9 cellular contexts compared by ENCODE assay signal in genomic region chr14:99245541-99246511, GRCh38. TPM values are rescaled to one million over a fixed set of nuclear protein-coding genes. Genes with fewer than 3 reads are reported as not detected.
DNase-seq lines count a peak whose midpoint lies in the region; ATAC-seq and TF ChIP-seq lines count a peak whose summit lies in the region.
"Had no signal": no experiment of that assay in that cellular context is flagged by ENCODE, and none has a peak within 500 bp of the region (broad histone marks: within the 10 kb centered on the region; RNA-seq: fewer than 3 reads in every experiment).

No MANE protein-coding gene starts in this region.

- no peak overlapping the region for H3K4ac ChIP-seq in trophoblast cell (ENCODE audit: low read depth, low read length)

- H3K27me3 ChIP-seq in CD8-positive, alpha-beta T cell (ENCODE audit: insufficient read depth, low read length) = no peaks in the 10 kb centered on the region
- no peaks in the 10 kb centered on the region for H3K27me3 ChIP-seq in esophagus (ENCODE audit: control insufficient read depth in 1 of 2, insufficient read depth in 2 of 2, low read length in 2 of 2)
- H3K27me3 ChIP-seq in trophoblast cell (ENCODE audit: insufficient read depth, low read length) = peaks cover 4% of the 10 kb centered on the region

- peak overlapping the region; percentile 72 for H3K18ac ChIP-seq in trophoblast cell (ENCODE audit: low read length)

- H3K4me3 ChIP-seq in CD8-positive, alpha-beta T cell (ENCODE audit: low read depth, low read length) = peak overlapping the region; percentile 38
- H3K4me3 ChIP-seq in esophagus (ENCODE audit: low read depth in 1 of 2, low read length in 2 of 2) (peak overlapping the region; percentile 47 to 48), trophoblast cell (ENCODE audit: low read depth, low read length) (peak overlapping the region; percentile 73)

- H2BK120ac ChIP-seq in trophoblast cell (ENCODE audit: insufficient read depth, low read length, poor library complexity) = peak overlapping the region; percentile 62

- peak overlapping the region; percentile 67 for H2AFZ ChIP-seq in trophoblast cell (ENCODE audit: insufficient read depth, low read length, poor library complexity)

- H3K9me3 ChIP-seq in CD8-positive, alpha-beta T cell (ENCODE audit: low read length) = no peaks in the 10 kb centered on the region
- H3K9me3 ChIP-seq in esophagus (ENCODE audit: control insufficient read depth in 2 of 2, insufficient read depth in 1 of 2, low read depth in 1 of 2, low read length in 1 of 2) (no peaks in the 10 kb centered on the region), trophoblast cell (ENCODE audit: insufficient read depth, low read depth, low read length) (no peaks in the 10 kb centered on the region)

- peak overlapping the region; percentile 52 for H4K12ac ChIP-seq in trophoblast cell (ENCODE audit: low read depth, low read length)

- peaks cover 63% of the 10 kb centered on the region for H3K36me3 Mint-ChIP-seq in CD8-positive, alpha-beta T cell
- peaks cover 3% of the 10 kb centered on the region for H3K36me3 Mint-ChIP-seq in WTC11

- H2BK5ac ChIP-seq in trophoblast cell (ENCODE audit: low read depth, low read length, poor library complexity) = no peak overlapping the region

- no peak overlapping the region for H2AK5ac ChIP-seq in trophoblast cell (ENCODE audit: low read length)

- peaks cover 7% of the 10 kb centered on the region for H3K79me1 ChIP-seq in trophoblast cell (ENCODE audit: low read length)

- no peak overlapping the region for H3K23ac ChIP-seq in trophoblast cell (ENCODE audit: low read length)

- peaks cover 85% of the 10 kb centered on the region for H3K4me1 ChIP-seq in CD8-positive, alpha-beta T cell (ENCODE audit: insufficient read depth, low read length)
- peaks cover 6 to 22% of the 10 kb centered on the region in 2 donors for H3K4me1 ChIP-seq in esophagus (ENCODE audit: control insufficient read depth in 2 of 2, insufficient read depth in 2 of 2, low read length in 1 of 2)
- peaks cover 7 to 11% of the 10 kb centered on the region in 2 experiments for H3K4me1 ChIP-seq in trophoblast cell (ENCODE audit: control insufficient read depth in 1 of 2, insufficient read depth in 2 of 2, low read length in 2 of 2)

- H4K91ac ChIP-seq in trophoblast cell (ENCODE audit: low read depth, low read length) = peak overlapping the region; percentile 57

- H3K27me3 Mint-ChIP-seq in CD8-positive, alpha-beta T cell (ENCODE audit: low read depth) = no peaks in the 10 kb centered on the region
- H3K27me3 Mint-ChIP-seq in WTC11 (ENCODE audit: low read depth) = no peaks in the 10 kb centered on the region

- peaks cover 87% of the 10 kb centered on the region for H3K4me1 Mint-ChIP-seq in CD8-positive, alpha-beta T cell (ENCODE audit: low read depth)
- peaks cover 78% of the 10 kb centered on the region for H3K4me1 Mint-ChIP-seq in WTC11

- H3K9ac ChIP-seq in trophoblast cell (ENCODE audit: low read length) = no peak overlapping the region

- intact Hi-C loops in CD8-positive, alpha-beta T cell (cut with DNase I, micrococcal nuclease) = loop anchor here (2.0 kb wide), 2 partner anchors 15 to 17 kb away; no protein-coding TSS in a partner anchor

- H3K27ac Mint-ChIP-seq in CD8-positive, alpha-beta T cell = peak overlapping the region; percentile 99
- peak overlapping the region; percentile 97 for H3K27ac Mint-ChIP-seq in WTC11

- no peaks in the 10 kb centered on the region for H3K9me3 Mint-ChIP-seq in CD8-positive, alpha-beta T cell
- no peaks in the 10 kb centered on the region for H3K9me3 Mint-ChIP-seq in WTC11

- peaks cover 2% of the 10 kb centered on the region for H3K79me2 ChIP-seq in trophoblast cell (ENCODE audit: control insufficient read depth, insufficient read depth, low read length, poor library complexity)

- no peak for TF ChIP-seq CTCF in CD8-positive, alpha-beta T cell (IDR thresholded peaks at IDR 0.05)
- no peak for TF ChIP-seq CTCF in WTC11 (IDR thresholded peaks at IDR 0.05)

- no peak for ATAC-seq in CD8-positive, alpha-beta T cell
- peak; percentile 69 for ATAC-seq in WTC11
- no peak for ATAC-seq in HG03108 (IDR thresholded peaks at IDR 0.05; ENCODE audit: unreplicated experiment)

- H3K4me2 ChIP-seq in trophoblast cell (ENCODE audit: low read length) = peak overlapping the region; percentile 99

- peak overlapping the region; percentile 15 for H2BK12ac ChIP-seq in trophoblast cell (ENCODE audit: low read length)

- H3K4me3 Mint-ChIP-seq in CD8-positive, alpha-beta T cell = peak overlapping the region; percentile 85
- peak overlapping the region; percentile 73 for H3K4me3 Mint-ChIP-seq in WTC11

- peak overlapping the region; percentile 47 for H4K8ac ChIP-seq in trophoblast cell (ENCODE audit: low read depth, low read length)

- peak overlapping the region; percentile 79 for H3K27ac ChIP-seq in CD8-positive, alpha-beta T cell (ENCODE audit: low read depth, low read length)
- H3K27ac ChIP-seq in esophagus (ENCODE audit: low read depth in 2 of 2, low read length in 1 of 2) (peak overlapping the region; percentile 60 to 80), trophoblast cell (ENCODE audit: low read depth, low read length) (no peak overlapping the region)

- H3K14ac ChIP-seq in trophoblast cell (ENCODE audit: low read length) = peak overlapping the region; percentile 59

- POLR2A ChIA-PET in CD8-positive, alpha-beta T cell (lab: Charles Lee) = interaction anchor here (58.6 to 63.2 kb wide), 2 partner anchors 1 to 28 kb away, joined by 2179 read pairs; partner anchors contain the start of gene BCL11B
- POLR2A ChIA-PET in WTC11 (lab: Charles Lee) = interaction anchor here (0.6 to 2.2 kb wide), 11 partner anchors 8 to 235 kb away, joined by 3 to 10 read pairs (median 6); partner anchors contain the start of genes BCL11B, CCNK and SETD3

- H3K36me3 ChIP-seq in CD8-positive, alpha-beta T cell (ENCODE audit: insufficient read depth, low read length) = peaks cover 13% of the 10 kb centered on the region
- H3K36me3 ChIP-seq in esophagus (ENCODE audit: control insufficient read depth in 2 of 2, insufficient read depth in 2 of 2, low read length in 1 of 2) (peaks cover 0 to under 1% of the 10 kb centered on the region in 2 donors), trophoblast cell (ENCODE audit: control insufficient read depth in 1 of 2, insufficient read depth in 2 of 2, low read length in 2 of 2) (no peaks in the 10 kb centered on the region)

- WGBS in esophagus, 2 donors = 6% methylated on average over 58 to 86 of the region's 86 CpGs
- WGBS in trophoblast cell (ENCODE audit: extremely low coverage, insufficient coverage, insufficient read length) = no CpG with 5 or more reads among the region's 86 CpGs

- DNase-seq in CD8-positive, alpha-beta T cell = peak in 2 of 7 experiments; percentile 45 to 50
- DNase-seq in WTC11 (ENCODE audit: low spot score) = peak; percentile 88
- DNase-seq in trophoblast cell = no peak
- DNase-seq in superior temporal gyrus (ENCODE audit: extremely low spot score) = no peak
- no peak for DNase-seq in activated CD4-positive, alpha-beta T cell treated with anti-CD3 and anti-CD28 coated beads for 1 hour
- DNase-seq in stimulated activated CD4-positive, alpha-beta T cell treated with anti-CD3 and anti-CD28 coated beads, Interleukin-12 subunit alpha, Interleukin-12 subunit beta, amount 100 ng/mL, for 4 hours = no peak
- DNase-seq: DMS53 had no signal

- CTCF ChIA-PET in CD8-positive, alpha-beta T cell (lab: Charles Lee) = interaction anchor here (0.7 to 5.5 kb wide), 10 partner anchors 8 to 57 kb away, joined by 3 to 40 read pairs (median 6); no protein-coding TSS in a partner anchor
- CTCF ChIA-PET in WTC11 (lab: Charles Lee) = interaction anchor here (0.6 to 2.4 kb wide), 11 partner anchors 9 to 344 kb away, joined by 3 to 10 read pairs (median 4); partner anchors contain the start of gene BCL11B

TF ChIP-seq in WTC11, 78 proteins besides CTCF, POLR2A, EP300 and RAD21 (continues in another document):
- TF ChIP-seq ETV6 (CRISPR knock-in tag; IDR thresholded peaks at IDR 0.05) (0 out of 2 replicates have a peak, but pooled peaks have one; percentile 23), CREM (CRISPR knock-in tag; IDR thresholded peaks at IDR 0.05) (peak; percentile 36; the same call in 1 of the 2 replicates), ZNF396 (CRISPR knock-in tag; IDR thresholded peaks at IDR 0.05; ENCODE audit: borderline replicate concordance) (no peak), ZNF232 (CRISPR knock-in tag; IDR thresholded peaks at IDR 0.05) (0 out of 2 replicates have a peak, but pooled peaks have one; percentile 57), SMAD3 (CRISPR knock-in tag; IDR thresholded peaks at IDR 0.05; ENCODE audit: borderline replicate concordance) (0 out of 2 replicates have a peak, but pooled peaks have one; percentile 22), ZNF121 (CRISPR knock-in tag; IDR thresholded peaks at IDR 0.05) (no peak), ATF2 (CRISPR knock-in tag; IDR thresholded peaks at IDR 0.05; ENCODE audit: borderline replicate concordance, low read depth) (no peak), ZNF423 (CRISPR knock-in tag; IDR thresholded peaks at IDR 0.05) (no peak), ESRRA (CRISPR knock-in tag; IDR thresholded peaks at IDR 0.05; ENCODE audit: borderline replicate concordance) (peak; percentile 50; the same call in 1 of the 2 replicates)
- TF ChIP-seq, protein P1, sequence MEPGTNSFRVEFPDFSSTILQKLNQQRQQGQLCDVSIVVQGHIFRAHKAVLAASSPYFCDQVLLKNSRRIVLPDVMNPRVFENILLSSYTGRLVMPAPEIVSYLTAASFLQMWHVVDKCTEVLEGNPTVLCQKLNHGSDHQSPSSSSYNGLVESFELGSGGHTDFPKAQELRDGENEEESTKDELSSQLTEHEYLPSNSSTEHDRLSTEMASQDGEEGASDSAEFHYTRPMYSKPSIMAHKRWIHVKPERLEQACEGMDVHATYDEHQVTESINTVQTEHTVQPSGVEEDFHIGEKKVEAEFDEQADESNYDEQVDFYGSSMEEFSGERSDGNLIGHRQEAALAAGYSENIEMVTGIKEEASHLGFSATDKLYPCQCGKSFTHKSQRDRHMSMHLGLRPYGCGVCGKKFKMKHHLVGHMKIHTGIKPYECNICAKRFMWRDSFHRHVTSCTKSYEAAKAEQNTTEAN (CRISPR knock-in tag; IDR thresholded peaks at IDR 0.05) = no peak

RNA-seq across cellular contexts. Expression of gene BCL11B, which starts 26.2 kb away (rescaled TPM):
- 100 to 1,000 TPM; 273 to 284 TPM for total RNA-seq in CD8-positive, alpha-beta T cell
- total RNA-seq in WTC11 (2021) = 6.7 to 9.1 TPM (median 7.2 TPM) in 3 replicates
- polyA plus RNA-seq in esophagus = 1 to 10 TPM; 1.7 to 2.2 TPM
- 1.0 and 1.1 TPM in 2 replicates for polyA plus RNA-seq in trophoblast cell (2013)

Comparison
In these comparisons a context has a peak if more than half of its experiments do, and no peak if none do; other contexts are left out.
1. RNA of gene BCL11B, which starts 26.2 kb away (total RNA-seq): 273 to 284 TPM in CD8-positive, alpha-beta T cell; 6.7 to 9.1 TPM in WTC11; every median in the first group is over 10 times any median in the second.
2. Peak in every context shown above with its lines, with median percentiles within 50 percentile points of each other: H3K4me3 ChIP-seq.